13 cellular contexts compared by ENCODE assay signal in the genomic region with DNA sequence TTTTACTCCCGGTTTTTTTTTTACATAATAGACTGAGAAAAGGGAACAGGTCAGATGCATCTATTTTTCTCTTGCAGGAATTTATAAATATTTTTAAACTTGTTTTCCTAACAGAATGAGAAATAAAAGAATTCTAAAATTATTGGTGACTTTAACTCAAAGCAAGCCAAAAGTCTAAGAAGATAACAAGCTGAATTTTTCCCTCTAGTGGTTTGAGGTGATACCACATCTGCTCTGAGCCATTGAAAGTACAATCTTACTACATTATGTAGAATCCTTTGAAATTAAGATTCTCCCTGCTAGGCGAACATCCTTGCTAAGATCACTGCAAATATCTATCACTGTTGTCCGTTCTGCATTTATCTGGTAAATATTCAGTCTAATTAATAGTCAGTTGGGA. TPM values are rescaled to one million over a fixed set of nuclear protein-coding genes. Genes with fewer than 3 reads are reported as not detected.
DNase-seq lines count a peak whose midpoint lies in the region; ATAC-seq, FAIRE-seq and TF ChIP-seq lines count a peak whose summit lies in the region.
"Had no signal": no experiment of that assay in that cellular context is flagged by ENCODE, and none has a peak within 500 bp of the region (broad histone marks: within the 10 kb centered on the region; RNA-seq: fewer than 3 reads in every experiment).

No MANE protein-coding gene starts in this region.

- H3K79me2 ChIP-seq in keratinocyte (ENCODE audit: control insufficient read depth, insufficient read depth, low read length) = no peaks in the 10 kb centered on the region

- intact Hi-C loops in lower lobe of right lung (cut with DNase I) = no loop called here

- ATAC-seq in lower lobe of right lung (no peak), GM21576 (IDR thresholded peaks at IDR 0.05; ENCODE audit: unreplicated experiment) (no peak)

- no peaks in the 10 kb centered on the region for H3K4me1 Mint-ChIP-seq in activated naive CD8-positive, alpha-beta T cell treated with anti-CD3 and anti-CD28 coated beads for 36 hours
- H3K4me1 Mint-ChIP-seq: activated naive CD4-positive, alpha-beta T cell treated with anti-CD3 and anti-CD28 coated beads, Interleukin-2, amount 10 ng/mL, durations not matched to agents 7 days and 5 days had no signal

- DNase-seq in AG20443 (ENCODE audit: low spot score) (peak; percentile 32), HT-29 (ENCODE audit: low spot score) (peak; percentile 32), brain microvascular endothelial cell (no peak), keratinocyte (ENCODE audit: low read depth, low spot score) (no peak), lower lobe of right lung (no peak), NCI-H1436 treated with DMSO at 0.1 percent for 48 hours (lab: John Stamatoyannopoulos, UW) (no peak)
- no peak for DNase-seq in activated naive CD8-positive, alpha-beta T cell treated with anti-CD3 and anti-CD28 coated beads for 36 hours
- DNase-seq: activated naive CD4-positive, alpha-beta T cell treated with anti-CD3 and anti-CD28 coated beads, Interleukin-2, amount 10 ng/mL, durations not matched to agents 7 days and 5 days; NCI-H524 treated with DMSO at 0.1 percent for 48 hours; spleen had no signal

- H3K27me3 ChIP-seq in brain microvascular endothelial cell (replicated peaks) = no peaks in the 10 kb centered on the region
- no peaks in the 10 kb centered on the region for H3K27me3 ChIP-seq in keratinocyte (ENCODE audit: control insufficient read depth, extremely low read depth, insufficient read depth, low read length)
- no peaks in the 10 kb centered on the region for H3K27me3 ChIP-seq in lower lobe of right lung (ENCODE audit: low read depth)

- TF ChIP-seq CTCF in brain microvascular endothelial cell (IDR thresholded peaks at IDR 0.05; ENCODE audit: low read depth, low read length, missing control alignments) = peak; percentile 50
- TF ChIP-seq CTCF in keratinocyte (optimal IDR thresholded peaks at IDR 0.05 in 1 of 3, IDR thresholded peaks at IDR 0.05 in 1 of 3, conservative IDR thresholded peaks at IDR 0.05 in 1 of 3; ENCODE audit: extremely low read depth in 1 of 3, insufficient read depth in 2 of 3, low read length in 3 of 3) = peak in 2 of 3 experiments; percentile 15 to 32
- no peak for TF ChIP-seq CTCF in lower lobe of right lung (IDR thresholded peaks at IDR 0.05)

- in situ Hi-C loops in brain microvascular endothelial cell (cut with HindIII; ENCODE audit: low pct_ligation_motif_present, low sequenced_read_pairs) = no loop called here

- dilution Hi-C loops in keratinocyte (cut with MboI; ENCODE audit: extremely low pct_ligation_motif_present, low sequenced_read_pairs) = no loop called here

- H3K4me2 ChIP-seq in keratinocyte (ENCODE audit: control insufficient read depth, extremely low read depth, insufficient read depth, low read depth, low read length) = no peak overlapping the region

- no peak overlapping the region for H3K27ac Mint-ChIP-seq in activated naive CD8-positive, alpha-beta T cell treated with anti-CD3 and anti-CD28 coated beads for 36 hours
- H3K27ac Mint-ChIP-seq: activated naive CD4-positive, alpha-beta T cell treated with anti-CD3 and anti-CD28 coated beads, Interleukin-2, amount 10 ng/mL, durations not matched to agents 7 days and 5 days had no signal

- no peak overlapping the region for H3K4me3 ChIP-seq in brain microvascular endothelial cell (ENCODE audit: low read depth, low read length)
- H3K4me3 ChIP-seq in keratinocyte (ENCODE audit: control insufficient read depth in 2 of 3, extremely low read depth in 1 of 3, insufficient read depth in 2 of 3, low read depth in 1 of 3, low read length in 3 of 3) = no peak overlapping the region
- no peak overlapping the region for H3K4me3 ChIP-seq in lower lobe of right lung
- H3K4me3 ChIP-seq: spleen had no signal

- H3K27ac ChIP-seq in brain microvascular endothelial cell = no peak overlapping the region
- no peak overlapping the region for H3K27ac ChIP-seq in keratinocyte (ENCODE audit: control insufficient read depth, insufficient read depth, low read length)
- H3K27ac ChIP-seq in lower lobe of right lung = no peak overlapping the region
- H3K27ac ChIP-seq: spleen had no signal

- H3K36me3 Mint-ChIP-seq in activated naive CD8-positive, alpha-beta T cell treated with anti-CD3 and anti-CD28 coated beads for 36 hours = peaks cover 1% of the 10 kb centered on the region
- H3K36me3 Mint-ChIP-seq: activated naive CD4-positive, alpha-beta T cell treated with anti-CD3 and anti-CD28 coated beads, Interleukin-2, amount 10 ng/mL, durations not matched to agents 7 days and 5 days had no signal

- H2AFZ ChIP-seq in keratinocyte (ENCODE audit: control insufficient read depth, low read length) = no peak overlapping the region

- H3K9me3 Mint-ChIP-seq in activated naive CD8-positive, alpha-beta T cell treated with anti-CD3 and anti-CD28 coated beads for 36 hours = peaks cover 4% of the 10 kb centered on the region
- H3K9me3 Mint-ChIP-seq: activated naive CD4-positive, alpha-beta T cell treated with anti-CD3 and anti-CD28 coated beads, Interleukin-2, amount 10 ng/mL, durations not matched to agents 7 days and 5 days had no signal

- H3K36me3 ChIP-seq in brain microvascular endothelial cell (replicated peaks) = no peaks in the 10 kb centered on the region
- no peaks in the 10 kb centered on the region for H3K36me3 ChIP-seq in keratinocyte (ENCODE audit: control insufficient read depth in 2 of 2, extremely low read depth in 1 of 2, insufficient read depth in 2 of 2, low read length in 2 of 2)
- H3K36me3 ChIP-seq in lower lobe of right lung = no peaks in the 10 kb centered on the region
- H3K36me3 ChIP-seq: spleen had no signal

- H4K20me1 ChIP-seq in keratinocyte (ENCODE audit: control insufficient read depth, extremely low read depth, insufficient read depth, low read length) = no peaks in the 10 kb centered on the region

- no peak for FAIRE-seq in keratinocyte (lab: Jason Lieb, UNC)
- FAIRE-seq: GM12891 had no signal

- no peak overlapping the region for H3K4me3 Mint-ChIP-seq in activated naive CD8-positive, alpha-beta T cell treated with anti-CD3 and anti-CD28 coated beads for 36 hours
- H3K4me3 Mint-ChIP-seq: activated naive CD4-positive, alpha-beta T cell treated with anti-CD3 and anti-CD28 coated beads, Interleukin-2, amount 10 ng/mL, durations not matched to agents 7 days and 5 days had no signal

- no peaks in the 10 kb centered on the region for H3K9me3 ChIP-seq in keratinocyte (ENCODE audit: control insufficient read depth, low read depth, low read length)
- H3K9me3 ChIP-seq in lower lobe of right lung = no peaks in the 10 kb centered on the region

- H3K27me3 Mint-ChIP-seq in activated naive CD8-positive, alpha-beta T cell treated with anti-CD3 and anti-CD28 coated beads for 36 hours = peaks cover 21% of the 10 kb centered on the region

- no peak overlapping the region for H3K9ac ChIP-seq in keratinocyte (ENCODE audit: control insufficient read depth, extremely low read depth, insufficient read depth, low read length)

- H3K4me1 ChIP-seq in keratinocyte (ENCODE audit: control insufficient read depth, extremely low read depth, insufficient read depth, low read length) (no peaks in the 10 kb centered on the region), lower lobe of right lung (no peaks in the 10 kb centered on the region)
- H3K4me1 ChIP-seq: spleen had no signal

- H3K9me1 ChIP-seq in keratinocyte (ENCODE audit: control insufficient read depth, extremely low read depth, insufficient read depth, low read length) = no peaks in the 10 kb centered on the region

RNA-seq across cellular contexts. Expression of gene STMND1, which starts 10.7 kb away (rescaled TPM):
- not detected in 2 replicates for total RNA-seq in HT-29 (2014; rRNA removed; shearing (Covaris generic))
- not detected in 3 replicates for polyA plus RNA-seq in keratinocyte
- not detected for polyA plus RNA-seq in keratinocyte (2011; ENCODE audit: low read depth)
- not detected in 2 replicates for polyA plus RNA-seq in keratinocyte (2011; cell fraction: cytosol; rRNA removed)
- not detected in 2 replicates for polyA plus RNA-seq in keratinocyte (2011; cell fraction: nucleus; rRNA removed)
- polyA plus RNA-seq in keratinocyte (2012; ENCODE audit: low replicate concordance) = not detected in 2 replicates
- polyA minus RNA-seq in keratinocyte = not detected in 3 replicates
- polyA minus RNA-seq in keratinocyte (2011; cell fraction: cytosol; rRNA and poly(A)+ RNA removed) = not detected
- polyA minus RNA-seq in keratinocyte (2011; cell fraction: nucleus; rRNA and poly(A)+ RNA removed) = not detected in 2 replicates
- 4.9 TPM for total RNA-seq in lower lobe of right lung
- total RNA-seq in activated naive CD8-positive, alpha-beta T cell treated with anti-CD3 and anti-CD28 coated beads for 36 hours = not detected
- total RNA-seq: myocyte, spleen had no signal
- polyA plus RNA-seq: spleen had no signal

Comparison
In these comparisons a context has a peak if more than half of its experiments do, and no peak if none do; other contexts are left out.
1. DNase-seq: peak in AG20443 (single experiment) and HT-29 (single experiment); none in brain microvascular endothelial cell (single experiment), keratinocyte (single experiment), lower lobe of right lung (single experiment), activated naive CD8-positive, alpha-beta T cell treated with anti-CD3 and anti-CD28 coated beads for 36 hours (single experiment) and NCI-H1436 treated with DMSO at 0.1 percent for 48 hours (single experiment).